Comparison of ENCODE assay signal across 28 cellular contexts in the genomic region with DNA sequence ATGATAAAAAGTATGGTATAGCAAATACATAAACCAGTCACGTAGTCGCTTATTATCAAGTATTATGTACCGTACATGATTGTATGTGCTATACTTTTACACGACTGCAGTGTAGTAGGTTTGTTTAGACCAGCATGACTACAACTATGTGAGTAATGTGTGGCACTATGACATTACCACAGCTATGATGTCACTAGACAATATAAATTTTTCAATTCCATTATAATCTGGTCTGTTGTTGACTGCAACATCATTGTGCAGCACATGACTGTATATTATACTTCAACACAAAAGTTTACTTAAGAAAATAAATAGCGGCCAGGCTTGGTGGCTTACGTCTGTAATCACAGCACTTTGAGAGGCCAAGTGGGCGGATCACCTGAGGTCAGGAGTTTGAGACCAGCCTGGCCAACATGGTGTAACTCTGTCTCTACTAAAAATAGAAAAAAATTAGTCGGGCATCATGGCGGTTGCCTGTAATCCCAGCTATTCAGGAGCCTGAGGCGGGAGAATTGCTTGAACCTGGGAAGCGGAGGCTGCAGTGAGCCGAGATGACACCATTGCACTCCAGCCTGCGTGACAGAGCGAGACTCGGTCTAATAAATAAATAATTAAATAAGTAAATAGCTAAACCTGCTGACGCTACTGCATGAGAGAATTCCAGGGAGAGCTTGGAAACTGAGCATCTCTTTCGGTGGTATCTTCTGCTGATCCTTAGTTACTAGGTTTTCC.
"Had no signal": no experiment of that assay in that cellular context is flagged by ENCODE, and none has a peak within 500 bp of the region (broad histone marks: within the 10 kb centered on the region; RNA-seq: fewer than 3 reads in every experiment).

No MANE protein-coding gene starts in this region.

- H3K27me3 Mint-ChIP-seq: activated naive CD8-positive, alpha-beta T cell; central memory CD8-positive, alpha-beta T cell; effector memory CD8-positive, alpha-beta T cell; memory B cell; stimulated activated naive B cell treated with anti-CD40 and anti-IgM and Interleukin-4, amounts not matched to agents 10 μg/mL and 1 μg/mL and 100 μg/mL, for 72 hours had no signal

- ATAC-seq: effector memory CD8-positive, alpha-beta T cell; esophagus mucosa; gastroesophageal sphincter; left colon; sciatic nerve; stimulated activated naive B cell treated with anti-CD40 and anti-IgM and Interleukin-4, amounts not matched to agents 10 μg/mL and 1 μg/mL and 100 μg/mL, for 72 hours had no signal

- DNase-seq: activated CD4-positive, alpha-beta T cell treated with anti-CD3 and anti-CD28 coated beads, Interleukin-2, amount 50 U/mL, for 48 hours; activated CD4-positive, CD25-positive, alpha-beta regulatory T cell treated with anti-CD3 and anti-CD28 coated beads, Interleukin-2, amount 50 U/mL, for 72 hours; activated CD8-positive, alpha-beta memory T cell treated with anti-CD3 and anti-CD28 coated beads, Interleukin-2, amount 50 U/mL, for 48 hours; activated T-cell treated with anti-CD3 and anti-CD28 coated beads, Interleukin-2, amount 50 U/mL, for 48 hours; colonic mucosa; effector memory CD8-positive, alpha-beta T cell; head of caudate nucleus; hypothalamus; left colon; naive B cell; occipital lobe; small intestine; stimulated activated CD4-positive, alpha-beta T cell treated with anti-CD3 and anti-CD28 coated beads, Interleukin-15, amount 100 ng/mL, for 24 hours; stimulated activated naive B cell treated with anti-CD40 and anti-IgM and Interleukin-4, amounts not matched to agents 10 μg/mL and 1 μg/mL and 100 μg/mL, for 72 hours; T-helper 1 cell; transverse colon; uterus; WERI-Rb-1 had no signal

- H3K27ac ChIP-seq: adrenal gland, ascending aorta, colonic mucosa, dorsolateral prefrontal cortex, gastroesophageal sphincter, transverse colon, uterus had no signal

- H3K9me3 ChIP-seq: adrenal gland, ascending aorta, breast epithelium, colonic mucosa, gastroesophageal sphincter, transverse colon, uterus had no signal

- H3K36me3 Mint-ChIP-seq: activated naive CD8-positive, alpha-beta T cell; memory B cell; naive B cell; stimulated activated naive B cell treated with anti-CD40 and anti-IgM and Interleukin-4, amounts not matched to agents 10 μg/mL and 1 μg/mL and 100 μg/mL, for 72 hours had no signal

- H3K36me3 ChIP-seq: adrenal gland, ascending aorta, breast epithelium, colonic mucosa, gastroesophageal sphincter, transverse colon, uterus, WERI-Rb-1 had no signal

- H3K4me1 ChIP-seq: breast epithelium, uterus had no signal

- H3K27ac Mint-ChIP-seq: activated naive CD8-positive, alpha-beta T cell; memory B cell had no signal

- H3K27me3 ChIP-seq: adrenal gland, ascending aorta, breast epithelium, colonic mucosa, dorsolateral prefrontal cortex, gastroesophageal sphincter, transverse colon, uterus had no signal

- H3K4me3 Mint-ChIP-seq: activated naive CD8-positive, alpha-beta T cell; central memory CD8-positive, alpha-beta T cell; effector memory CD8-positive, alpha-beta T cell; memory B cell; naive B cell; stimulated activated naive B cell treated with anti-CD40 and anti-IgM and Interleukin-4, amounts not matched to agents 10 μg/mL and 1 μg/mL and 100 μg/mL, for 72 hours had no signal

- H3K9me3 Mint-ChIP-seq: central memory CD8-positive, alpha-beta T cell; effector memory CD8-positive, alpha-beta T cell; memory B cell; naive B cell; stimulated activated naive B cell treated with anti-CD40 and anti-IgM and Interleukin-4, amounts not matched to agents 10 μg/mL and 1 μg/mL and 100 μg/mL, for 72 hours had no signal

- H3K4me3 ChIP-seq: adrenal gland, ascending aorta, breast epithelium, colonic mucosa, dorsolateral prefrontal cortex, gastroesophageal sphincter, transverse colon, uterus had no signal
